Comparison of ENCODE assay signal across 8 cellular contexts in genomic region chrX:56763556-56764152, GRCh38. TPM values are rescaled to one million over a fixed set of nuclear protein-coding genes. Genes with fewer than 3 reads are reported as not detected.
DNase-seq lines count a peak whose midpoint lies in the region; ATAC-seq and TF ChIP-seq lines count a peak whose summit lies in the region.

No MANE protein-coding gene starts in this region.

- H3K27me3 ChIP-seq in DND-41 (ENCODE audit: insufficient read depth, low read length, poor library complexity) (no peaks in the 10 kb centered on the region), adipocyte (replicated peaks; ENCODE audit: control insufficient read depth, insufficient read depth, low read length) (peaks cover 22% of the 10 kb centered on the region)

- peak overlapping the region; percentile 55; the same call in 1 of the 2 replicates for H3K4me2 ChIP-seq in DND-41 (ENCODE audit: insufficient read depth, low read length)

- H3K9me3 ChIP-seq in DND-41 (ENCODE audit: insufficient read depth, low read length, severe bottlenecking) (no peaks in the 10 kb centered on the region), adipocyte (ENCODE audit: control insufficient read depth, low read length) (no peaks in the 10 kb centered on the region)

- H2AFZ ChIP-seq in DND-41 (ENCODE audit: low read depth, low read length), result no peak overlapping the region

- peaks cover 39% of the 10 kb centered on the region for H3K79me2 ChIP-seq in DND-41 (ENCODE audit: insufficient read depth, low read length)

- H3K4me3 ChIP-seq in DND-41 (ENCODE audit: low read depth in 1 of 2, low read length in 2 of 2) (no peak overlapping the region), adipocyte (ENCODE audit: low read length) (peak overlapping the region; percentile 83)

- H3K4me1 ChIP-seq in DND-41 (ENCODE audit: insufficient read depth, low read length), result peaks cover 50% of the 10 kb centered on the region
- H3K4me1 ChIP-seq in adipocyte (ENCODE audit: control insufficient read depth, insufficient read depth, low read length), result peaks cover 27% of the 10 kb centered on the region

- H4K20me1 ChIP-seq in DND-41 (ENCODE audit: insufficient read depth, low read length), result peaks cover 19% of the 10 kb centered on the region

- H3K9ac ChIP-seq in DND-41 (ENCODE audit: low read depth, low read length) (0 out of 2 replicates have a peak overlapping the region, but pooled peaks have one; percentile 24), adipocyte (ENCODE audit: low read length) (peak overlapping the region; percentile 67)

- H3K36me3 ChIP-seq in DND-41 (ENCODE audit: insufficient read depth, low read length), result peaks cover 18% of the 10 kb centered on the region
- no peaks in the 10 kb centered on the region for H3K36me3 ChIP-seq in adipocyte (ENCODE audit: control insufficient read depth, insufficient read depth, low read length, severe bottlenecking)

- DNase-seq in DND-41, result no peak
- peak; percentile 37 for DNase-seq in adipocyte (ENCODE audit: low read depth)
- peak; percentile 91 for DNase-seq in mucosa of gallbladder (ENCODE audit: low spot score)
- no peak for DNase-seq in CD1c-positive myeloid dendritic cell (ENCODE audit: extremely low spot score)
- no peak for DNase-seq in C1 segment of cervical spinal cord (lab: John Stamatoyannopoulos, UW)
- DNase-seq in NCI-H526 treated with DMSO at 0.1 percent for 48 hours (lab: John Stamatoyannopoulos, UW), result no peak
- DNase-seq in DMS79 treated with DMSO at 0.1 percent for 48 hours (lab: John Stamatoyannopoulos, UW), result no peak

- ATAC-seq in DND-41 (ENCODE audit: insufficient read depth, low read depth) (no peak), HG03378 (IDR thresholded peaks at IDR 0.05; ENCODE audit: unreplicated experiment) (peak; percentile 17)

- TF ChIP-seq CTCF in DND-41 (IDR thresholded peaks at IDR 0.05; ENCODE audit: borderline replicate concordance, extremely low read depth, low read length, poor library complexity, severe bottlenecking), result no peak

- H3K27ac ChIP-seq in DND-41 (ENCODE audit: low read length), result no peak overlapping the region

RNA-seq across cellular contexts. Expression of gene NBDY, which starts 34.6 kb away (rescaled TPM):
- total RNA-seq in mucosa of gallbladder, result 61.4 TPM

Comparison
In these comparisons a context has a peak if more than half of its experiments do, and no peak if none do; other contexts are left out.
1. DNase-seq: peak in adipocyte (single experiment) and mucosa of gallbladder (single experiment); none in DND-41 (single experiment), CD1c-positive myeloid dendritic cell (single experiment), C1 segment of cervical spinal cord (0 of 14), NCI-H526 treated with DMSO at 0.1 percent for 48 hours (single experiment) and DMS79 treated with DMSO at 0.1 percent for 48 hours (single experiment).